In genomic region chr6:36559394-36559793, GRCh38 we compare ENCODE assay signal across 1 cellular context.
TF ChIP-seq lines count a peak whose summit lies in the region.

No MANE protein-coding gene starts in this region.

TF ChIP-seq in GM12878, 131 proteins besides CTCF, POLR2A, EP300 and RAD21 (continued from another document and continues in another):
- TF ChIP-seq ZBTB33 (IDR thresholded peaks at IDR 0.05) (no peak), REST (IDR thresholded peaks at IDR 0.05; ENCODE audit: low read depth, low read length) (no peak), ATF3 (IDR thresholded peaks at IDR 0.05; ENCODE audit: borderline replicate concordance, extremely low read depth, low read depth, low read length) (no peak), YBX1 (IDR thresholded peaks at IDR 0.05) (no peak), NFXL1 (IDR thresholded peaks at IDR 0.05; ENCODE audit: borderline replicate concordance) (no peak), EGR1 (IDR thresholded peaks at IDR 0.05; ENCODE audit: borderline replicate concordance in 1 of 2, low read depth in 2 of 2, low read length in 2 of 2) (no peak), ZZZ3 (IDR thresholded peaks at IDR 0.05; ENCODE audit: control insufficient read depth, insufficient read length, low read depth) (no peak), SUPT20H (IDR thresholded peaks at IDR 0.05; ENCODE audit: borderline replicate concordance, control insufficient read depth, low read depth, low read length) (no peak), IRF3 (IDR thresholded peaks at IDR 0.05) (no peak), HDAC2 (IDR thresholded peaks at IDR 0.05) (no peak), YY1 (IDR thresholded peaks at IDR 0.05; ENCODE audit: low read depth, low read length) (no peak), CBX3 (IDR thresholded peaks at IDR 0.05; ENCODE audit: borderline replicate concordance, low read depth) (no peak), MAX (IDR thresholded peaks at IDR 0.05; ENCODE audit: low read depth, low read length) (no peak), BRCA1 (IDR thresholded peaks at IDR 0.05; ENCODE audit: low read depth, low read length) (no peak), ZNF592 (IDR thresholded peaks at IDR 0.05) (no peak), CHD4 (IDR thresholded peaks at IDR 0.05) (no peak), ZNF274 (IDR thresholded peaks at IDR 0.05; ENCODE audit: insufficient read depth, insufficient read length) (no peak), CBX5 (IDR thresholded peaks at IDR 0.05; ENCODE audit: low read depth) (no peak), TARDBP (IDR thresholded peaks at IDR 0.05; ENCODE audit: borderline replicate concordance) (no peak), NKRF (conservative IDR thresholded peaks at IDR 0.05) (no peak), BHLHE40 (IDR thresholded peaks at IDR 0.05; ENCODE audit: borderline replicate concordance in 1 of 2, low read depth in 2 of 2, low read length in 1 of 2) (peak; percentile 75 to 87; a peak in 3 of 4 replicates), ZNF384 (IDR thresholded peaks at IDR 0.05; ENCODE audit: borderline replicate concordance, low read depth, low read length) (no peak), IKZF1 (conservative IDR thresholded peaks at IDR 0.05) (peak; percentile 36; the same call in 1 of the 2 replicates), MEF2A (IDR thresholded peaks at IDR 0.05; ENCODE audit: insufficient read depth, low read depth, low read length) (no peak), RCOR1 (conservative IDR thresholded peaks at IDR 0.05; ENCODE audit: low read depth, low read length) (no peak), SREBF1 (IDR thresholded peaks at IDR 0.05; ENCODE audit: low read length) (no peak), JUNB (IDR thresholded peaks at IDR 0.05) (no peak), CEBPB (IDR thresholded peaks at IDR 0.05; ENCODE audit: borderline replicate concordance in 1 of 2, low read depth in 2 of 2, low read length in 2 of 2) (no peak), EED (IDR thresholded peaks at IDR 0.05; ENCODE audit: low read depth) (no peak), SMC3 (IDR thresholded peaks at IDR 0.05; ENCODE audit: borderline replicate concordance, low read length) (no peak), ASH2L (IDR thresholded peaks at IDR 0.05; ENCODE audit: borderline replicate concordance, low read depth) (no peak), PML (IDR thresholded peaks at IDR 0.05; ENCODE audit: low read length) (no peak), ZBED1 (IDR thresholded peaks at IDR 0.05; ENCODE audit: borderline replicate concordance) (no peak), TCF3 (IDR thresholded peaks at IDR 0.05; ENCODE audit: borderline replicate concordance, insufficient read depth, low read depth, low read length) (no peak), MYC (IDR thresholded peaks at IDR 0.05; ENCODE audit: insufficient read depth, insufficient read length, insufficient replicate concordance, low read length, severe bottlenecking) (no peak), SKIL (IDR thresholded peaks at IDR 0.05; ENCODE audit: low read depth, poor library complexity, severe bottlenecking) (no peak), E2F4 (IDR thresholded peaks at IDR 0.05; ENCODE audit: low read depth, low read length) (no peak), CREM (IDR thresholded peaks at IDR 0.05; ENCODE audit: low read depth) (no peak), NR2C2 (IDR thresholded peaks at IDR 0.05; ENCODE audit: borderline replicate concordance, control insufficient read depth, insufficient read length, low read depth) (no peak), MTA2 (IDR thresholded peaks at IDR 0.05; ENCODE audit: low read depth) (peak; percentile 98), TCF7 (IDR thresholded peaks at IDR 0.05; ENCODE audit: borderline replicate concordance) (no peak), NR2F1 (conservative IDR thresholded peaks at IDR 0.05) (0 out of 2 replicates have a peak, but pooled peaks have one; percentile 22), SUZ12 (IDR thresholded peaks at IDR 0.05; ENCODE audit: unreplicated experiment) (no peak), NRF1 (conservative IDR thresholded peaks at IDR 0.05; ENCODE audit: low read depth, low read length) (no peak), E2F8 (IDR thresholded peaks at IDR 0.05; ENCODE audit: low read depth, partially characterized antibody) (no peak)
